21 cellular contexts compared by ENCODE assay signal in genomic region chr2:37317746-37318145, GRCh38. TPM values are rescaled to one million over a fixed set of nuclear protein-coding genes. Genes with fewer than 3 reads are reported as not detected.
DNase-seq lines count a peak whose midpoint lies in the region; ATAC-seq and TF ChIP-seq lines count a peak whose summit lies in the region.
"Had no signal": no experiment of that assay in that cellular context is flagged by ENCODE, and none has a peak within 500 bp of the region (broad histone marks: within the 10 kb centered on the region; RNA-seq: fewer than 3 reads in every experiment).

No MANE protein-coding gene starts in this region.

- H4K20me1 ChIP-seq in SK-N-SH (ENCODE audit: insufficient read depth) = peaks cover 50% of the 10 kb centered on the region

- no peaks in the 10 kb centered on the region for H3K9me3 Mint-ChIP-seq in activated CD4-positive, alpha-beta T cell treated with anti-CD3 and anti-CD28 coated beads for 36 hours (ENCODE audit: low read depth)
- H3K9me3 Mint-ChIP-seq in IgD-negative memory B cell = no peaks in the 10 kb centered on the region
- no peaks in the 10 kb centered on the region for H3K9me3 Mint-ChIP-seq in activated naive CD8-positive, alpha-beta T cell treated with anti-CD3 and anti-CD28 coated beads, Interleukin-2, amount 50 U/mL, for 24 hours

- no peaks in the 10 kb centered on the region for H3K9me2 ChIP-seq in SK-N-SH

- peak; percentile 73 for ATAC-seq in activated CD4-positive, alpha-beta T cell treated with anti-CD3 and anti-CD28 coated beads for 36 hours
- ATAC-seq in activated naive CD8-positive, alpha-beta T cell treated with anti-CD3 and anti-CD28 coated beads, Interleukin-2, amount 50 U/mL, for 24 hours = peak; percentile 60
- ATAC-seq in gastrocnemius medialis = no peak
- no peak for ATAC-seq in GM21576 (IDR thresholded peaks at IDR 0.05; ENCODE audit: unreplicated experiment)
- no peak for ATAC-seq in HG03460 (IDR thresholded peaks at IDR 0.05; ENCODE audit: unreplicated experiment)
- ATAC-seq: mucosa of descending colon had no signal

- TF ChIP-seq RAD21 in SK-N-SH (IDR thresholded peaks at IDR 0.05; ENCODE audit: low read length) = no peak

- H3K79me2 ChIP-seq in SK-N-SH (ENCODE audit: insufficient read depth) = peaks cover 98% of the 10 kb centered on the region

- TF ChIP-seq CTCF in gastrocnemius medialis (IDR thresholded peaks at IDR 0.05 in 4 of 5, conservative IDR thresholded peaks at IDR 0.05 in 1 of 5) (no peak), SK-N-SH (IDR thresholded peaks at IDR 0.05) (no peak)

- peaks cover 3% of the 10 kb centered on the region for H3F3A ChIP-seq in SK-N-SH (replicated peaks; ENCODE audit: insufficient read depth)

- intact Hi-C loops in activated CD4-positive, alpha-beta T cell treated with anti-CD3 and anti-CD28 coated beads for 36 hours (cut with DNase I, micrococcal nuclease) = loop anchor here in 1 of 2 experiments (5.0 kb wide), 1 partner anchor 35 kb away; no protein-coding TSS in a partner anchor
- intact Hi-C loops in gastrocnemius medialis (cut with DNase I; ENCODE audit: low total_unique reads) = no loop called here

- peaks cover 13% of the 10 kb centered on the region for H3K36me3 Mint-ChIP-seq in activated CD4-positive, alpha-beta T cell treated with anti-CD3 and anti-CD28 coated beads for 36 hours (ENCODE audit: low read depth)
- H3K36me3 Mint-ChIP-seq in IgD-negative memory B cell = peaks cover 6% of the 10 kb centered on the region
- H3K36me3 Mint-ChIP-seq in activated naive CD8-positive, alpha-beta T cell treated with anti-CD3 and anti-CD28 coated beads, Interleukin-2, amount 50 U/mL, for 24 hours (ENCODE audit: low read depth) = peaks cover 52% of the 10 kb centered on the region

- no peak overlapping the region for H3K27ac Mint-ChIP-seq in activated CD4-positive, alpha-beta T cell treated with anti-CD3 and anti-CD28 coated beads for 36 hours
- peak overlapping the region; percentile 37 to 47 (median 39) for H3K27ac Mint-ChIP-seq in IgD-negative memory B cell
- peak overlapping the region; percentile 1 for H3K27ac Mint-ChIP-seq in activated naive CD8-positive, alpha-beta T cell treated with anti-CD3 and anti-CD28 coated beads, Interleukin-2, amount 50 U/mL, for 24 hours

- H3K27ac ChIP-seq in gastrocnemius medialis (peak overlapping the region; percentile 6 to 53 (median 39)), SK-N-SH (ENCODE audit: low read depth in 2 of 2, low read length in 1 of 2) (no peak overlapping the region; a peak in 1 of 4 replicates)

- H3K36me3 ChIP-seq in gastrocnemius medialis (peaks cover 0 to 6% of the 10 kb centered on the region in 2 donors), SK-N-SH (replicated peaks in 1 of 2; ENCODE audit: control insufficient read depth in 1 of 2, insufficient read depth in 2 of 2, low read length in 1 of 2) (peaks cover 46 to 47% of the 10 kb centered on the region in 2 experiments)

- H3K27me3 ChIP-seq in gastrocnemius medialis = no peaks in the 10 kb centered on the region
- no peaks in the 10 kb centered on the region for H3K27me3 ChIP-seq in SK-N-SH (ENCODE audit: insufficient read depth)
- H3K27me3 ChIP-seq: tibial nerve had no signal

- no peak overlapping the region for H3K4me3 Mint-ChIP-seq in activated CD4-positive, alpha-beta T cell treated with anti-CD3 and anti-CD28 coated beads for 36 hours
- peak overlapping the region in 3 of 4 donors; percentile 51 to 75 (median 68) for H3K4me3 Mint-ChIP-seq in IgD-negative memory B cell
- peak overlapping the region; percentile 10 for H3K4me3 Mint-ChIP-seq in activated naive CD8-positive, alpha-beta T cell treated with anti-CD3 and anti-CD28 coated beads, Interleukin-2, amount 50 U/mL, for 24 hours

- H2AFZ ChIP-seq in SK-N-SH (ENCODE audit: low read depth) = no peak overlapping the region

- peak; percentile 33 for DNase-seq in activated CD4-positive, alpha-beta T cell treated with anti-CD3 and anti-CD28 coated beads for 36 hours
- no peak for DNase-seq in activated CD4-positive, alpha-beta T cell treated with anti-CD3 and anti-CD28 coated beads for 4 hours
- no peak for DNase-seq in activated naive CD8-positive, alpha-beta T cell treated with anti-CD3 and anti-CD28 coated beads, Interleukin-2, amount 50 U/mL, for 24 hours
- no peak for DNase-seq in gastrocnemius medialis
- DNase-seq in SK-N-SH = no peak
- DNase-seq: 8988T; caudate nucleus; DMS53; left cardiac atrium; mucosa of descending colon; NCI-H2029 treated with DMSO at 0.1 percent for 48 hours; NCI-H524; nucleus accumbens; PC-3; right cardiac atrium; stimulated activated CD4-positive, alpha-beta T cell treated with anti-CD3 and anti-CD28 coated beads, Interleukin-4, amount 100 ng/mL, for 24 hours; stimulated activated CD8-positive, alpha-beta memory T cell treated with anti-CD3 and anti-CD28 coated beads, Interleukin-4, amount 100 ng/mL, for 48 hours had no signal

- POLR2A ChIA-PET in activated CD4-positive, alpha-beta T cell treated with anti-CD3 and anti-CD28 coated beads for 36 hours (lab: Charles Lee) = no interaction called here
- POLR2A ChIA-PET in SK-N-SH (lab: Yijun Ruan, JAX) = no interaction called here

- H3K4me3 ChIP-seq in gastrocnemius medialis = no peak overlapping the region
- no peak overlapping the region for H3K4me3 ChIP-seq in SK-N-SH (ENCODE audit: low read depth in 2 of 2, low read length in 1 of 2)
- H3K4me3 ChIP-seq: mucosa of descending colon, tibial nerve had no signal

- peaks cover 60% of the 10 kb centered on the region for H3K4me1 Mint-ChIP-seq in activated CD4-positive, alpha-beta T cell treated with anti-CD3 and anti-CD28 coated beads for 36 hours
- H3K4me1 Mint-ChIP-seq in IgD-negative memory B cell = peaks cover 67 to 75% (median 70%) of the 10 kb centered on the region in 3 donors
- peaks cover 72% of the 10 kb centered on the region for H3K4me1 Mint-ChIP-seq in activated naive CD8-positive, alpha-beta T cell treated with anti-CD3 and anti-CD28 coated beads, Interleukin-2, amount 50 U/mL, for 24 hours

- no peak overlapping the region for H3K9ac ChIP-seq in SK-N-SH

- 95% methylated on average over 1 of the region's 1 CpG for WGBS in SK-N-SH (ENCODE audit: low lambda C conversion rate)

- H3K27me3 Mint-ChIP-seq in activated CD4-positive, alpha-beta T cell treated with anti-CD3 and anti-CD28 coated beads for 36 hours = no peaks in the 10 kb centered on the region
- no peaks in the 10 kb centered on the region for H3K27me3 Mint-ChIP-seq in IgD-negative memory B cell
- no peaks in the 10 kb centered on the region for H3K27me3 Mint-ChIP-seq in activated naive CD8-positive, alpha-beta T cell treated with anti-CD3 and anti-CD28 coated beads, Interleukin-2, amount 50 U/mL, for 24 hours

- no peaks in the 10 kb centered on the region for H3K9me3 ChIP-seq in gastrocnemius medialis
- no peaks in the 10 kb centered on the region for H3K9me3 ChIP-seq in SK-N-SH
- H3K9me3 ChIP-seq: mucosa of descending colon, tibial nerve had no signal

- CTCF ChIA-PET in activated CD4-positive, alpha-beta T cell treated with anti-CD3 and anti-CD28 coated beads for 36 hours (lab: Charles Lee) = interaction anchor here (1.0 to 1.6 kb wide), 3 partner anchors 14 to 78 kb away, joined by 3 to 5 read pairs (median 4); no protein-coding TSS in a partner anchor
- CTCF ChIA-PET in SK-N-SH (lab: Yijun Ruan, JAX) = interaction anchor here (0.7 to 2.1 kb wide), 5 partner anchors 13 to 515 kb away, joined by 3 to 5 read pairs (median 4); no protein-coding TSS in a partner anchor

- H3K4me1 ChIP-seq in gastrocnemius medialis = peaks cover 73 to 80% of the 10 kb centered on the region in 2 donors
- H3K4me1 ChIP-seq in SK-N-SH (ENCODE audit: control insufficient read depth in 1 of 2, insufficient read depth in 2 of 2, low read depth in 1 of 2, low read length in 1 of 2) = peaks cover 20 to 39% of the 10 kb centered on the region in 2 experiments; a peak in 3 of 4 replicates

- TF ChIP-seq POLR2A in gastrocnemius medialis (IDR thresholded peaks at IDR 0.05) = no peak

- TF ChIP-seq EP300 in SK-N-SH (IDR thresholded peaks at IDR 0.05; ENCODE audit: borderline replicate concordance in 1 of 2, low read depth in 1 of 2, low read length in 1 of 2) = no peak

- in situ Hi-C loops in gastrocnemius medialis (cut with MboI; ENCODE audit: low sequenced_read_pairs in 4 of 4) = no loop called here

- no peak overlapping the region for H3K4me2 ChIP-seq in SK-N-SH

TF ChIP-seq in SK-N-SH, 30 proteins besides CTCF, POLR2A, EP300 and RAD21 (continues in another document):
- TF ChIP-seq FOSL2 (IDR thresholded peaks at IDR 0.05; ENCODE audit: borderline replicate concordance, low read depth) (no peak), POLR2AphosphoS5 (IDR thresholded peaks at IDR 0.05; ENCODE audit: low read depth, low read length) (no peak), MAX (IDR thresholded peaks at IDR 0.05; ENCODE audit: low read depth) (no peak), YY1 (IDR thresholded peaks at IDR 0.05; ENCODE audit: low read depth) (no peak), RFX5 (IDR thresholded peaks at IDR 0.05; ENCODE audit: low read length) (no peak), RCOR1 (IDR thresholded peaks at IDR 0.05; ENCODE audit: low read length) (no peak), SIN3A (IDR thresholded peaks at IDR 0.05; ENCODE audit: borderline replicate concordance, low read depth, low read length) (no peak), TAF1 (IDR thresholded peaks at IDR 0.05; ENCODE audit: borderline replicate concordance, low read depth, low read length) (no peak), TEAD4 (IDR thresholded peaks at IDR 0.05; ENCODE audit: borderline replicate concordance, insufficient read depth) (no peak), RXRA (IDR thresholded peaks at IDR 0.05; ENCODE audit: borderline replicate concordance, low read depth) (no peak), MXI1 (IDR thresholded peaks at IDR 0.05; ENCODE audit: low read depth, low read length) (no peak), GATA2 (CRISPR knock-in tag; IDR thresholded peaks at IDR 0.05) (no peak)

RNA-seq across cellular contexts. Expression of gene PRKD3, which starts 6.9 kb away (rescaled TPM):
- total RNA-seq in activated CD4-positive, alpha-beta T cell treated with anti-CD3 and anti-CD28 coated beads for 36 hours = 10 to 100 TPM; 17.4 to 22.8 TPM
- polyA plus RNA-seq in IgD-negative memory B cell (51.2 TPM), SK-N-SH (2012; rRNA removed) (15.9 and 17.5 TPM in 2 replicates)
- total RNA-seq in gastrocnemius medialis = 10 to 100 TPM; 11.0 to 34.4 (median 14.9) TPM
- 20.5 and 20.9 TPM in 2 replicates for polyA plus RNA-seq in SK-N-SH (2012; cell fraction: cytosol; rRNA removed)
- polyA plus RNA-seq in SK-N-SH (2012; cell fraction: nucleus; rRNA removed) = 14.8 and 25.9 TPM in 2 replicates

RNA-seq across cellular contexts. Expression of gene QPCT, which starts 26.7 kb away (rescaled TPM):
- under 1 TPM; 0.51 to 0.64 TPM for total RNA-seq in activated CD4-positive, alpha-beta T cell treated with anti-CD3 and anti-CD28 coated beads for 36 hours
- polyA plus RNA-seq in IgD-negative memory B cell (1.8 TPM), SK-N-SH (2012; rRNA removed) (0.06 and 0.12 TPM in 2 replicates)
- total RNA-seq in gastrocnemius medialis = 1 to 10 TPM; 1.5 to 6.4 (median 4.7) TPM
- polyA plus RNA-seq in SK-N-SH (2012; cell fraction: cytosol; rRNA removed) = 0.21 and 0.22 TPM in 2 replicates
- 0.09 and 0.36 TPM in 2 replicates for polyA plus RNA-seq in SK-N-SH (2012; cell fraction: nucleus; rRNA removed)
- total RNA-seq: PC-3 had no signal

Comparison
In these comparisons a context has a peak if more than half of its experiments do, and no peak if none do; other contexts are left out.
1. ATAC-seq: peak in activated CD4-positive, alpha-beta T cell treated with anti-CD3 and anti-CD28 coated beads for 36 hours (single experiment) and activated naive CD8-positive, alpha-beta T cell treated with anti-CD3 and anti-CD28 coated beads, Interleukin-2, amount 50 U/mL, for 24 hours (single experiment); none in gastrocnemius medialis (0 of 2), GM21576 (single experiment) and HG03460 (single experiment).
2. H3K27ac ChIP-seq: peak in gastrocnemius medialis (4 of 4); none in SK-N-SH (0 of 2).